Comparison of ENCODE assay signal across 31 cellular contexts in genomic region chr4:182429896-182430295, GRCh38.
"Had no signal": no experiment of that assay in that cellular context is flagged by ENCODE, and none has a peak within 500 bp of the region (broad histone marks: within the 10 kb centered on the region; RNA-seq: fewer than 3 reads in every experiment).

No MANE protein-coding gene starts in this region.

- H3K27me3 ChIP-seq: ascending aorta had no signal

- H3K36me3 ChIP-seq: ascending aorta, cardiac muscle cell, WERI-Rb-1 had no signal

- H3K9me3 ChIP-seq: ascending aorta had no signal

- H3K4me3 ChIP-seq: ascending aorta, cardiac muscle cell had no signal

- H3K27ac ChIP-seq: ascending aorta, cardiac muscle cell, WERI-Rb-1 had no signal

- ATAC-seq: activated CD4-positive, alpha-beta T cell treated with anti-CD3 and anti-CD28 coated beads for 36 hours; activated CD4-positive, CD25-positive, alpha-beta regulatory T cell treated with anti-CD3 and anti-CD28 coated beads, Interleukin-2, amount 50 U/mL, for 24 hours; activated CD8-positive, alpha-beta memory T cell treated with anti-CD3 and anti-CD28 coated beads, Interleukin-2, amount 10 ng/mL, durations not matched to agents 7 days and 5 days; activated CD8-positive, alpha-beta T cell treated with anti-CD3 and anti-CD28 coated beads, Interleukin-2, amount 10 ng/mL, durations not matched to agents 7 days and 5 days; activated naive CD8-positive, alpha-beta T cell treated with anti-CD3 and anti-CD28 coated beads, Interleukin-2, amount 50 U/mL, for 24 hours; T-cell; WTC11 had no signal

- H3K4me1 ChIP-seq: ascending aorta had no signal

- DNase-seq: activated CD4-positive, alpha-beta memory T cell treated with anti-CD3 and anti-CD28 coated beads, Interleukin-2, amount 10 ng/mL, durations not matched to agents 7 days and 5 days; activated CD4-positive, alpha-beta T cell treated with anti-CD3 and anti-CD28 coated beads for 1 hour; activated CD4-positive, alpha-beta T cell treated with anti-CD3 and anti-CD28 coated beads for 36 hours; activated CD4-positive, alpha-beta T cell treated with anti-CD3 and anti-CD28 coated beads for 48 hours; activated CD4-positive, alpha-beta T cell treated with anti-CD3 and anti-CD28 coated beads, Interleukin-2, amount 10 ng/mL, durations not matched to agents 7 days and 5 days; activated CD4-positive, alpha-beta T cell treated with anti-CD3 and anti-CD28 coated beads, Interleukin-2, amount 50 U/mL, for 48 hours; activated CD4-positive, CD25-positive, alpha-beta regulatory T cell; activated CD8-positive, alpha-beta memory T cell treated with anti-CD3 and anti-CD28 coated beads for 24 hours; activated CD8-positive, alpha-beta memory T cell treated with anti-CD3 and anti-CD28 coated beads, Interleukin-2, amount 10 ng/mL, durations not matched to agents 7 days and 5 days; activated CD8-positive, alpha-beta memory T cell treated with anti-CD3 and anti-CD28 coated beads, Interleukin-2, amount 50 U/mL, for 48 hours; activated CD8-positive, alpha-beta T cell treated with anti-CD3 and anti-CD28 coated beads, Interleukin-2, amount 10 ng/mL, durations not matched to agents 7 days and 5 days; activated effector memory CD4-positive, alpha-beta T cell treated with Interleukin-2 at 50 U/mL for 16 hours; activated gamma-delta T cell; activated naive CD4-positive, alpha-beta T cell treated with anti-CD3 and anti-CD28 coated beads, Interleukin-2, amount 10 ng/mL, durations not matched to agents 7 days and 5 days; activated naive CD4-positive, alpha-beta T cell treated with Interleukin-2 at 50 U/mL for 16 hours; activated naive CD8-positive, alpha-beta T cell treated with anti-CD3 and anti-CD28 coated beads, Interleukin-2, amount 10 ng/mL, durations not matched to agents 7 days and 5 days; activated naive CD8-positive, alpha-beta T cell treated with anti-CD3 and anti-CD28 coated beads, Interleukin-2, amount 50 U/mL, for 24 hours; activated T-cell treated with anti-CD3 and anti-CD28 coated beads, Interleukin-2, amount 50 U/mL, for 24 hours; activated T-cell treated with anti-CD3 and anti-CD28 coated beads, Interleukin-2, amount 50 U/mL, for 48 hours; amygdala; anterior cingulate cortex; caudate nucleus; cerebellar nuclear complex; T-cell; T-helper 2 cell; T-helper 9 cell; WERI-Rb-1 had no signal
